Comparison of ENCODE assay signal across 11 cellular contexts in the genomic region with DNA sequence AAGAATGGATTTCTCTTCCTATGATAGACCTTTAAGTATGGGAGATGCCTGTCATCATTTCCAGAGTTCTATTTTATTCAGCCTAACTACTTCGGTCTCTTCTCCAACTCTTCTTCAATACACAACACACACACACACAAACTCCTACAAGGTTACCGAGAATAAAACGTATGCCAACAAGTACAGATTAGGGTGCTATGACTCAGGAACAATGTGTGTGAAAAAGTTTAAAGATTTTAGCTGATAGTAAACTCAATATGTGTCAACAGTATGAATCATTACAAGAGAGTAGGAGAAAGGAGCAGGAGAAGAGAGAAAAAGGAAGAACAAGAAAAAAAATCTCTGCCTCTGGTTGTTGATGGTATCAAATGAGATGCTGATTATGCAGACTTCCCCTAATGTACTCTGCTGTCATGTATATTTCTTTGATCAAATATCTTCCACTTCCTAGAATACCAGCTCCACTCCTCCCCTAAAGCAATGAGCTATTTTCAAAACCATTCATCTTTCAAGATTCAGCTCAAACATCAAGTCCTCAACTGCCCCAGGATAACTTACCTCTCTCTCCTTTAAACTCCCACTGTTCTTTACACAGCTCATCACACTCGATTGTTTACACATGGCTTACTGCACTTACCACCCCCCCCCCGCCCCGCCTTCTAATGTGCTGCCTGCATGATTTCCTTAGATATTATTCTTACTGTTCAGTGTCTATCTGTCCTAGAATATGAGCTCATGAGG.
A peak's percentile ranks its signal among the peaks of the same experiment; 100 is the strongest.
DNase-seq lines count a peak whose midpoint lies in the region; ATAC-seq and TF ChIP-seq lines count a peak whose summit lies in the region.
"Had no signal": no experiment of that assay in that cellular context is flagged by ENCODE, and none has a peak within 500 bp of the region (broad histone marks: within the 10 kb centered on the region; RNA-seq: fewer than 3 reads in every experiment).

No MANE protein-coding gene starts in this region.

- H3K36me3 ChIP-seq in adipocyte (ENCODE audit: control insufficient read depth, insufficient read depth, low read length, severe bottlenecking) (no peaks in the 10 kb centered on the region), mesendoderm (ENCODE audit: control insufficient read depth, insufficient read depth, low read length) (no peaks in the 10 kb centered on the region), heart right ventricle (no peaks in the 10 kb centered on the region)

- intact Hi-C loops in heart right ventricle (cut with DNase I): no loop called here

- H3K4me1 ChIP-seq in adipocyte (ENCODE audit: control insufficient read depth, insufficient read depth, low read length): peaks cover 18% of the 10 kb centered on the region
- H3K4me1 ChIP-seq in mesendoderm (ENCODE audit: control insufficient read depth, low read depth, low read length): peaks cover 9% of the 10 kb centered on the region
- H3K4me1 ChIP-seq in heart right ventricle: peaks cover 0 to 26% (median 0%) of the 10 kb centered on the region in 9 donors
- H3K4me1 ChIP-seq: body of pancreas had no signal

- H3K4me3 ChIP-seq in adipocyte (ENCODE audit: low read length) (no peak overlapping the region), mesendoderm (ENCODE audit: low read length) (no peak overlapping the region), heart right ventricle (no peak overlapping the region)
- H3K4me3 ChIP-seq: body of pancreas had no signal

- no peak overlapping the region for H2AK5ac ChIP-seq in mesendoderm (ENCODE audit: low read length)

- ATAC-seq in HG02970 (IDR thresholded peaks at IDR 0.05; ENCODE audit: low FRiP score, unreplicated experiment) (peak; percentile 19), HG02973 (IDR thresholded peaks at IDR 0.05; ENCODE audit: unreplicated experiment) (no peak), heart right ventricle (no peak), GM18873 (IDR thresholded peaks at IDR 0.05; ENCODE audit: low FRiP score, unreplicated experiment) (no peak)
- ATAC-seq: body of pancreas had no signal

- WGBS in mesendoderm (ENCODE audit: extremely low coverage, insufficient coverage, low lambda C conversion rate): 100% methylated on average over 3 of the region's 6 CpGs
- 79 to 82% methylated on average over 6 of the region's 6 CpGs for WGBS in heart right ventricle, 2 donors

- H3K27ac ChIP-seq in mesendoderm (ENCODE audit: low read depth, low read length) (no peak overlapping the region), heart right ventricle (peak overlapping the region in 1 of 10 donors; percentile 32)
- H3K27ac ChIP-seq: body of pancreas, VCaP had no signal

- H3K9me3 ChIP-seq in adipocyte (ENCODE audit: control insufficient read depth, low read length) (peaks cover 8% of the 10 kb centered on the region), heart right ventricle (peaks cover 0 to 9% (median 0%) of the 10 kb centered on the region in 11 donors)
- H3K9me3 ChIP-seq: body of pancreas had no signal

- no peaks in the 10 kb centered on the region for H3K79me1 ChIP-seq in mesendoderm (ENCODE audit: low read length)

- TF ChIP-seq CTCF in heart right ventricle (IDR thresholded peaks at IDR 0.05): no peak

- H3K23ac ChIP-seq in mesendoderm (ENCODE audit: low read length): no peak overlapping the region

- no peak overlapping the region for H3K4me2 ChIP-seq in mesendoderm (ENCODE audit: low read length)

- DNase-seq in ELR (ENCODE audit: low read depth) (peak; percentile 78), adipocyte (ENCODE audit: low read depth) (peak; percentile 59), mesendoderm (peak; percentile 64), heart right ventricle (no peak), NOMO-1 treated with DMSO at 0.1 percent for 48 hours (lab: John Stamatoyannopoulos, UW; ENCODE audit: unreplicated experiment) (no peak)
- DNase-seq: body of pancreas, head of caudate nucleus had no signal

- H3K27me3 ChIP-seq in adipocyte (replicated peaks; ENCODE audit: control insufficient read depth, insufficient read depth, low read length) (no peaks in the 10 kb centered on the region), mesendoderm (ENCODE audit: insufficient read depth, low read length, poor library complexity) (no peaks in the 10 kb centered on the region), heart right ventricle (no peaks in the 10 kb centered on the region)
- H3K27me3 ChIP-seq: body of pancreas had no signal

- no peaks in the 10 kb centered on the region for H3K79me2 ChIP-seq in mesendoderm (ENCODE audit: control insufficient read depth, insufficient read depth, low read length)

- H3K56ac ChIP-seq in mesendoderm (ENCODE audit: low read length): no peak overlapping the region

- H4K8ac ChIP-seq in mesendoderm (ENCODE audit: low read depth, low read length): no peak overlapping the region

- H3K9ac ChIP-seq in adipocyte (ENCODE audit: low read length) (no peak overlapping the region), mesendoderm (ENCODE audit: low read length) (no peak overlapping the region)

- no peak overlapping the region for H2BK120ac ChIP-seq in mesendoderm (ENCODE audit: low read depth, low read length)

- no peak overlapping the region for H2BK15ac ChIP-seq in mesendoderm (replicated peaks; ENCODE audit: low read depth)

- peak overlapping the region; percentile 68 for H3K18ac ChIP-seq in mesendoderm (ENCODE audit: low read length)

- H4K5ac ChIP-seq in mesendoderm (ENCODE audit: low read length): no peak overlapping the region

- no peak overlapping the region for H2BK5ac ChIP-seq in mesendoderm (ENCODE audit: low read length)

- H3K4ac ChIP-seq in mesendoderm (ENCODE audit: low read depth, low read length): no peak overlapping the region

Comparison
In these comparisons a context has a peak if more than half of its experiments do, and no peak if none do; other contexts are left out.
1. DNase-seq: peak in ELR (single experiment), adipocyte (single experiment) and mesendoderm (single experiment); none in heart right ventricle (0 of 2) and NOMO-1 treated with DMSO at 0.1 percent for 48 hours (single experiment).